8 cellular contexts compared by ENCODE assay signal in the genomic region with DNA sequence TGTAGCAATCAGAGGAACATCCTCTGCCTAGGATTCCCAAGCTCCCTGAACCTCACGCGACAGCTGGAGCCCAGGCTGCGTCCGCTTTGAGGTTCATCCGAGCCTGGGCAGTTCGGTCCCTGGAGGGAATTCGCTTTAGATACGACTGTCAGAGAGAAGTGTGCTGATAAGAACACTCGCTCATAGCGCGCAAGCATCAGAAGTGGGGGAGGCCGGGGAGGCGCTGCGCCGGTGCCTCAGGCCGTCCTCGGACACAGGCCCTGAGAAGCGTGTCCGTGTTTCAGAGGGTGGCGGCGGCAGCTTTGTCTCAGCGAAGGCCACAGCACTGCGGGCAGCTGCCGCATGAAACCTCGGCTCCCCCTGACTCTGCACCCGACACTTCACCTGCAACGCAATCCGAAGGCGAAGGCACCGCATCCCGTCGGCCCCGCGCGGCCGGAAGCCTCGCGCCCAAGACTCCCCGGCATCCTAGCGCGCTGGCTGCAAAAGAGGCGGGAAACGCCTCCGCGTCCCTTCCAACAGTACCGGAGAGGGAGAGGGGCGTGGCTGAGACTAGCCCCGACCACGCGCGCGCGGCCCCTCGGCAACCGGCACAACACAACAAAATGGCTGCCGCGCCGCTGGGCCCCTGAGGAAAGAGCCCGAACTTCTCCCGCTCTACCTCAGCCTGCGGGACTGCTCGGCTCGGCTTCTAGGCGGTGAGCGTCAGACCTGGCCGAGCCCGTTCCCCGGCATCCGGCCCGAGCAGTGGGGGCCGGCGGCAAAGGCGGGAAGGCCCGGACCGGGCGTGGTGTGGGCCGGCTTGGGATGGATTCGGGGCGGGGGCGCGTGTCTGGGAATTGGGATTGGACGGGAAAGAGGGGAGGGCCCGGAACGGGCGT. TPM values are rescaled to one million over a fixed set of nuclear protein-coding genes. Genes with fewer than 3 reads are reported as not detected.
DNase-seq lines count a peak whose midpoint lies in the region; ATAC-seq, FAIRE-seq and TF ChIP-seq lines count a peak whose summit lies in the region.

Gene CNTRL (plus strand): TSS at position 586 of the 881 bp plus-strand sequence. CDS start 13,372 bp downstream, outside the sequence.

- H2AFZ ChIP-seq in endothelial cell of umbilical vein (ENCODE audit: low read depth, low read length): peak within 1 kb of the TSS; percentile 42

- H3K36me3 ChIP-seq in endothelial cell of umbilical vein (ENCODE audit: control insufficient read depth in 2 of 2, extremely low read depth in 1 of 2, insufficient read depth in 2 of 2, low read length in 2 of 2): no peaks in the 10 kb centered on the region

- H3K9me3 ChIP-seq in endothelial cell of umbilical vein (replicated peaks; ENCODE audit: control insufficient read depth, insufficient read depth, low read length): no peaks in the 10 kb centered on the region
- H3K9me3 ChIP-seq in mononuclear cell (ENCODE audit: low read depth, low read length): no peaks in the 10 kb centered on the region

- no peak for TF ChIP-seq RAD21 in Ishikawa (IDR thresholded peaks at IDR 0.05; ENCODE audit: low read depth)

- H3K9me1 ChIP-seq in endothelial cell of umbilical vein (replicated peaks; ENCODE audit: control insufficient read depth, extremely low read depth, insufficient read depth, low read length): no peaks in the 10 kb centered on the region

- TSS peak; percentile 78 for BruUV-seq in endothelial cell of umbilical vein (replicated peaks; lab: Mats Ljungman, UMichigan)

- H3K79me2 ChIP-seq in endothelial cell of umbilical vein (ENCODE audit: control insufficient read depth, insufficient read depth, low read length): no peaks in the 10 kb centered on the region

- TF ChIP-seq POLR2A in endothelial cell of umbilical vein (IDR thresholded peaks at IDR 0.05; ENCODE audit: low read depth, low read length): peak; percentile 49

- H3K27ac ChIP-seq in endothelial cell of umbilical vein (ENCODE audit: insufficient read depth, low read depth, low read length): peak within 1 kb of the TSS; percentile 56

- DNase-seq in DMS 273 treated with DMSO at 0.1 percent for 48 hours (lab: John Stamatoyannopoulos, UW): peak; percentile 88
- DNase-seq in OCI-M1 (lab: John Stamatoyannopoulos, UW): peak; percentile 95
- peak; percentile 68 for DNase-seq in activated T-cell treated with anti-CD3 and anti-CD28 coated beads for 1 hour (ENCODE audit: low read depth)
- DNase-seq in endothelial cell of umbilical vein (ENCODE audit: low read depth, low spot score): peak; percentile 86
- peak; percentile 93 to 94 for DNase-seq in stimulated activated CD8-positive, alpha-beta memory T cell treated with anti-CD3 and anti-CD28 coated beads, Interleukin-2, amount 100 ng/mL, for 48 hours (ENCODE audit: low read depth in 2 of 2)

- H4K20me1 ChIP-seq in endothelial cell of umbilical vein (replicated peaks; ENCODE audit: control insufficient read depth, extremely low read depth, insufficient read depth, low read length): no peaks in the 10 kb centered on the region

- dilution Hi-C loops in endothelial cell of umbilical vein (cut with MboI; ENCODE audit: extremely low pct_ligation_motif_present, low sequenced_read_pairs): no loop called here

- peak; percentile 62 for ATAC-seq in GM21576 (IDR thresholded peaks at IDR 0.05; ENCODE audit: unreplicated experiment)

- H3K4me3 ChIP-seq in endothelial cell of umbilical vein (replicated peaks in 1 of 3; ENCODE audit: insufficient read depth in 1 of 3, low read depth in 1 of 3, low read length in 3 of 3) (peak within 1 kb of the TSS; percentile 6 to 78 (median 36)), mononuclear cell (ENCODE audit: low read length) (peak within 1 kb of the TSS; percentile 87)

- TF ChIP-seq CTCF in endothelial cell of umbilical vein (IDR thresholded peaks at IDR 0.05; ENCODE audit: extremely low read depth in 1 of 2, insufficient read depth in 1 of 2, low read depth in 1 of 2, low read length in 2 of 2): no peak

- intact Hi-C loops in endothelial cell of umbilical vein (cut with micrococcal nuclease): loop anchor here (1.0 to 10.0 kb wide), 5 partner anchors 47 to 330 kb away; partner anchors contain the start of gene PHF19

- H3K4me2 ChIP-seq in endothelial cell of umbilical vein (ENCODE audit: insufficient read depth, low read length): peak within 1 kb of the TSS; percentile 65

- FAIRE-seq in endothelial cell of umbilical vein (lab: Jason Lieb, UNC): peak; percentile 83

- CTCF ChIA-PET in endothelial cell of umbilical vein (lab: Charles Lee): interaction anchor here (0.6 to 1.5 kb wide), 7 partner anchors 15 to 319 kb away, joined by 3 to 8 read pairs (median 5); no protein-coding TSS in a partner anchor

- POLR2A ChIA-PET in endothelial cell of umbilical vein (lab: Charles Lee): no interaction called here

- H3K4me1 ChIP-seq in endothelial cell of umbilical vein (ENCODE audit: control insufficient read depth, extremely low read depth, insufficient read depth, low read length) (peaks cover 25% of the 10 kb centered on the region), mononuclear cell (ENCODE audit: insufficient read depth, low read length) (peaks cover 47% of the 10 kb centered on the region)

- H3K27me3 ChIP-seq in endothelial cell of umbilical vein (ENCODE audit: control insufficient read depth in 2 of 2, insufficient read depth in 2 of 2, low read length in 2 of 2) (no peaks in the 10 kb centered on the region), mononuclear cell (ENCODE audit: insufficient read depth, low read length) (no peaks in the 10 kb centered on the region)

- TF ChIP-seq EP300 in Ishikawa (IDR thresholded peaks at IDR 0.05; ENCODE audit: borderline replicate concordance): no peak

- H3K9ac ChIP-seq in endothelial cell of umbilical vein (replicated peaks; ENCODE audit: extremely low read depth, insufficient read depth, low read length): peak within 1 kb of the TSS; percentile 73

TF ChIP-seq in Ishikawa, 13 proteins besides CTCF, POLR2A, EP300 and RAD21 (continues in another document):
- TF ChIP-seq YY1 (IDR thresholded peaks at IDR 0.05; ENCODE audit: low read depth) (peak; percentile 93), ZBTB7A (IDR thresholded peaks at IDR 0.05; ENCODE audit: low read depth) (peak; percentile 53; the same call in 1 of the 2 replicates), MAX (IDR thresholded peaks at IDR 0.05) (peak; percentile 100), USF1 (IDR thresholded peaks at IDR 0.05) (peak; percentile 48), TEAD4 (IDR thresholded peaks at IDR 0.05) (peak; percentile 26; the same call in 1 of the 2 replicates), EGR1 (IDR thresholded peaks at IDR 0.05) (peak; percentile 85), CEBPB (IDR thresholded peaks at IDR 0.05) (no peak)

TF ChIP-seq in endothelial cell of umbilical vein, 7 proteins besides CTCF, POLR2A, EP300 and RAD21:
- TF ChIP-seq POLR2AphosphoS5 (IDR thresholded peaks at IDR 0.05; ENCODE audit: insufficient read depth, low read depth, low read length) (peak; percentile 69), GATA2 (IDR thresholded peaks at IDR 0.05; ENCODE audit: insufficient read depth, insufficient read length, low read depth, low read length) (no peak), JUN (IDR thresholded peaks at IDR 0.05; ENCODE audit: borderline replicate concordance, insufficient read depth, insufficient read length, low read depth) (no peak), MAX (IDR thresholded peaks at IDR 0.05; ENCODE audit: insufficient read depth, insufficient read length) (peak; percentile 37), FOS (IDR thresholded peaks at IDR 0.05; ENCODE audit: borderline replicate concordance, insufficient read depth, low read length) (no peak), EZH2 (IDR thresholded peaks at IDR 0.05; ENCODE audit: borderline replicate concordance, low read depth, low read length, severe bottlenecking) (no peak), MYC (IDR thresholded peaks at IDR 0.05; ENCODE audit: low read depth, low read length) (no peak)

RNA-seq across cellular contexts. Expression of gene CNTRL, which starts in this region (rescaled TPM):
- total RNA-seq in endothelial cell of umbilical vein (21.8 and 22.0 TPM in 2 replicates), mononuclear cell (35.2 TPM)
- 5.4 and 6.1 TPM in 2 replicates for polyA plus RNA-seq in endothelial cell of umbilical vein
- 7.6 and 7.9 TPM in 2 replicates for polyA plus RNA-seq in endothelial cell of umbilical vein (2011; cell fraction: cytosol; rRNA removed)
- polyA plus RNA-seq in endothelial cell of umbilical vein (2011; cell fraction: nucleus; rRNA removed): 25.3 and 32.7 TPM in 2 replicates
- polyA plus RNA-seq in endothelial cell of umbilical vein (2012): 10.2 and 12.3 TPM in 2 replicates
- 14.7 and 15.1 TPM in 2 replicates for polyA minus RNA-seq in endothelial cell of umbilical vein
- polyA minus RNA-seq in endothelial cell of umbilical vein (2011; cell fraction: cytosol; rRNA and poly(A)+ RNA removed): 5.2 TPM
- 19.7 and 24.5 TPM in 2 replicates for polyA minus RNA-seq in endothelial cell of umbilical vein (2011; cell fraction: nucleus; rRNA and poly(A)+ RNA removed)

Comparison
In these comparisons a context has a peak if more than half of its experiments do, and no peak if none do; other contexts are left out.
1. Peak in every context shown above with its lines: DNase-seq, ATAC-seq, H3K4me3 ChIP-seq and H3K27ac ChIP-seq.